9 cellular contexts compared by ENCODE assay signal in the genomic region with DNA sequence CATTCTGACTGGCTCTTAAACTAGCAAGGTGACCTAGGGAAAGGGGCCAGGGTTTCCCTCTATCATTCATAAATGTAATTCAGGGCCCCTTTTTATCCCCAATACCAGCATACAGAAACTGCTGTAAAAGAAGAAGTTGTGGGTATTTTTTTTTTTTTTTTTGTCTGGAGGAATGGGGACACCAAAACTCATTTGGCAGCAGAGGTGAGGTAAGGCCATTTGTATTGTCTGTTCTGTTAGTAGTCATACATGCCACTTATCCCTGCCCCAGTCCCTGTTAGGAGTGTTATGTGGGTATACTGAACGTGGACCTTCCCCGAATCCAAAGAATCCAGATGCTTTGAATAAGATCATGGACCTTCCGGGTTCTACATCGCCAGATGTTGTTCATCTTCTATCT. TPM values are rescaled to one million over a fixed set of nuclear protein-coding genes. Genes with fewer than 3 reads are reported as not detected.
DNase-seq lines count a peak whose midpoint lies in the region; ATAC-seq, FAIRE-seq and TF ChIP-seq lines count a peak whose summit lies in the region.
"Had no signal": no experiment of that assay in that cellular context is flagged by ENCODE, and none has a peak within 500 bp of the region (broad histone marks: within the 10 kb centered on the region; RNA-seq: fewer than 3 reads in every experiment).

No MANE protein-coding gene starts in this region.

- H3K4me3 Mint-ChIP-seq in activated naive CD4-positive, alpha-beta T cell treated with anti-CD3 and anti-CD28 coated beads, Interleukin-2, amount 50 U/mL, for 24 hours: peak overlapping the region; percentile 100
- H3K4me3 Mint-ChIP-seq in activated CD8-positive, alpha-beta T cell treated with anti-CD3 and anti-CD28 coated beads for 36 hours: peak overlapping the region; percentile 99

- H3K9me1 ChIP-seq in keratinocyte (ENCODE audit: control insufficient read depth, extremely low read depth, insufficient read depth, low read length): peaks cover 4% of the 10 kb centered on the region

- FAIRE-seq in keratinocyte (lab: Jason Lieb, UNC): no peak
- FAIRE-seq: G401.6 had no signal

- H3K27me3 ChIP-seq in keratinocyte (ENCODE audit: control insufficient read depth, extremely low read depth, insufficient read depth, low read length) (no peaks in the 10 kb centered on the region), tibial artery (no peaks in the 10 kb centered on the region)

- intact Hi-C loops in activated CD8-positive, alpha-beta T cell treated with anti-CD3 and anti-CD28 coated beads for 36 hours (cut with micrococcal nuclease): no loop called here
- intact Hi-C loops in tibial artery (cut with DNase I; ENCODE audit: low total_unique reads): no loop called here

- H3K4me3 ChIP-seq in keratinocyte (ENCODE audit: control insufficient read depth in 2 of 3, extremely low read depth in 1 of 3, insufficient read depth in 2 of 3, low read depth in 1 of 3, low read length in 3 of 3): peak overlapping the region; percentile 68 to 99 (median 83)
- H3K4me3 ChIP-seq in tibial artery: peak overlapping the region; percentile 96 to 99

- dilution Hi-C loops in keratinocyte (cut with MboI; ENCODE audit: extremely low pct_ligation_motif_present, low sequenced_read_pairs): no loop called here

- peak overlapping the region; percentile 92 for H3K27ac ChIP-seq in keratinocyte (ENCODE audit: control insufficient read depth, insufficient read depth, low read length)
- H3K27ac ChIP-seq in tibial artery: peak overlapping the region; percentile 91 to 99

- peak overlapping the region; percentile 64 for H3K27ac Mint-ChIP-seq in activated naive CD4-positive, alpha-beta T cell treated with anti-CD3 and anti-CD28 coated beads, Interleukin-2, amount 50 U/mL, for 24 hours
- peak overlapping the region; percentile 100 for H3K27ac Mint-ChIP-seq in activated CD8-positive, alpha-beta T cell treated with anti-CD3 and anti-CD28 coated beads for 36 hours

- peaks cover 92% of the 10 kb centered on the region for H3K79me2 ChIP-seq in keratinocyte (ENCODE audit: control insufficient read depth, insufficient read depth, low read length)

- H3K27me3 Mint-ChIP-seq in activated naive CD4-positive, alpha-beta T cell treated with anti-CD3 and anti-CD28 coated beads, Interleukin-2, amount 50 U/mL, for 24 hours: no peaks in the 10 kb centered on the region
- no peaks in the 10 kb centered on the region for H3K27me3 Mint-ChIP-seq in activated CD8-positive, alpha-beta T cell treated with anti-CD3 and anti-CD28 coated beads for 36 hours

- no peaks in the 10 kb centered on the region for H3K9me3 Mint-ChIP-seq in activated naive CD4-positive, alpha-beta T cell treated with anti-CD3 and anti-CD28 coated beads, Interleukin-2, amount 50 U/mL, for 24 hours
- no peaks in the 10 kb centered on the region for H3K9me3 Mint-ChIP-seq in activated CD8-positive, alpha-beta T cell treated with anti-CD3 and anti-CD28 coated beads for 36 hours

- TF ChIP-seq CTCF in activated CD8-positive, alpha-beta T cell treated with anti-CD3 and anti-CD28 coated beads for 36 hours (IDR thresholded peaks at IDR 0.05): no peak
- no peak for TF ChIP-seq CTCF in keratinocyte (optimal IDR thresholded peaks at IDR 0.05 in 1 of 3, IDR thresholded peaks at IDR 0.05 in 1 of 3, conservative IDR thresholded peaks at IDR 0.05 in 1 of 3; ENCODE audit: extremely low read depth in 1 of 3, insufficient read depth in 2 of 3, low read length in 3 of 3)
- TF ChIP-seq CTCF in tibial artery (IDR thresholded peaks at IDR 0.05): no peak

- H3K36me3 Mint-ChIP-seq in activated naive CD4-positive, alpha-beta T cell treated with anti-CD3 and anti-CD28 coated beads, Interleukin-2, amount 50 U/mL, for 24 hours: peaks cover 13% of the 10 kb centered on the region
- peaks cover 45% of the 10 kb centered on the region for H3K36me3 Mint-ChIP-seq in activated CD8-positive, alpha-beta T cell treated with anti-CD3 and anti-CD28 coated beads for 36 hours (ENCODE audit: low read depth)

- ATAC-seq in activated CD8-positive, alpha-beta T cell treated with anti-CD3 and anti-CD28 coated beads for 36 hours: no peak
- no peak for ATAC-seq in HG03439 (IDR thresholded peaks at IDR 0.05; ENCODE audit: unreplicated experiment)

- POLR2A ChIA-PET in activated CD8-positive, alpha-beta T cell treated with anti-CD3 and anti-CD28 coated beads for 36 hours (lab: Charles Lee): interaction anchor here (0.7 to 2.4 kb wide), 3 partner anchors 14 to 384 kb away, joined by 3 to 8 read pairs (median 7); no protein-coding TSS in a partner anchor

- CTCF ChIA-PET in activated CD8-positive, alpha-beta T cell treated with anti-CD3 and anti-CD28 coated beads for 36 hours (lab: Charles Lee): no interaction called here

- H3K4me1 Mint-ChIP-seq in activated naive CD4-positive, alpha-beta T cell treated with anti-CD3 and anti-CD28 coated beads, Interleukin-2, amount 50 U/mL, for 24 hours: peaks cover 70% of the 10 kb centered on the region
- H3K4me1 Mint-ChIP-seq in activated CD8-positive, alpha-beta T cell treated with anti-CD3 and anti-CD28 coated beads for 36 hours (ENCODE audit: low read depth): peaks cover 63% of the 10 kb centered on the region

- H2AFZ ChIP-seq in keratinocyte (ENCODE audit: control insufficient read depth, low read length): no peak overlapping the region

- peaks cover 43% of the 10 kb centered on the region for H3K4me1 ChIP-seq in keratinocyte (ENCODE audit: control insufficient read depth, extremely low read depth, insufficient read depth, low read length)
- peaks cover 0 to 80% (median 58%) of the 10 kb centered on the region in 4 donors for H3K4me1 ChIP-seq in tibial artery

- H3K9ac ChIP-seq in keratinocyte (ENCODE audit: control insufficient read depth, extremely low read depth, insufficient read depth, low read length): peak overlapping the region; percentile 100

- peak overlapping the region; percentile 99 for H3K4me2 ChIP-seq in keratinocyte (ENCODE audit: control insufficient read depth, extremely low read depth, insufficient read depth, low read depth, low read length)

- H3K9me3 ChIP-seq in keratinocyte (ENCODE audit: control insufficient read depth, low read depth, low read length) (no peaks in the 10 kb centered on the region), tibial artery (no peaks in the 10 kb centered on the region)

- H3K36me3 ChIP-seq in keratinocyte (ENCODE audit: control insufficient read depth in 2 of 2, extremely low read depth in 1 of 2, insufficient read depth in 2 of 2, low read length in 2 of 2): peaks cover 0 to 15% of the 10 kb centered on the region in 2 experiments
- H3K36me3 ChIP-seq in tibial artery: no peaks in the 10 kb centered on the region

- DNase-seq in activated naive CD4-positive, alpha-beta T cell treated with anti-CD3 and anti-CD28 coated beads, Interleukin-2, amount 50 U/mL, for 16 hours: no peak
- DNase-seq in activated CD8-positive, alpha-beta T cell treated with anti-CD3 and anti-CD28 coated beads for 36 hours: no peak
- no peak for DNase-seq in keratinocyte (ENCODE audit: low read depth, low spot score)
- DNase-seq in tibial artery: no peak
- no peak for DNase-seq in DMS 273 (lab: John Stamatoyannopoulos, UW; ENCODE audit: unreplicated experiment)
- DNase-seq in putamen (ENCODE audit: low spot score): no peak

- H4K20me1 ChIP-seq in keratinocyte (ENCODE audit: control insufficient read depth, extremely low read depth, insufficient read depth, low read length): peaks cover 11% of the 10 kb centered on the region

RNA-seq across cellular contexts. Expression of a gene that starts 1.7 kb away (rescaled TPM):
- total RNA-seq in activated CD8-positive, alpha-beta T cell treated with anti-CD3 and anti-CD28 coated beads for 36 hours: 100 to 1,000 TPM; 210 to 211 TPM
- polyA plus RNA-seq in keratinocyte: 324 to 644 TPM (median 510 TPM) in 3 replicates
- 185 TPM for polyA plus RNA-seq in keratinocyte (2011; ENCODE audit: low read depth)
- 277 and 576 TPM in 2 replicates for polyA plus RNA-seq in keratinocyte (2011; cell fraction: cytosol; rRNA removed)
- polyA plus RNA-seq in keratinocyte (2011; cell fraction: nucleus; rRNA removed): 398 and 533 TPM in 2 replicates
- polyA plus RNA-seq in keratinocyte (2012; ENCODE audit: low replicate concordance): 94.9 and 264 TPM in 2 replicates
- 305 to 502 TPM (median 363 TPM) in 3 replicates for polyA minus RNA-seq in keratinocyte
- polyA minus RNA-seq in keratinocyte (2011; cell fraction: cytosol; rRNA and poly(A)+ RNA removed): 194 TPM
- 150 and 330 TPM in 2 replicates for polyA minus RNA-seq in keratinocyte (2011; cell fraction: nucleus; rRNA and poly(A)+ RNA removed)

RNA-seq across cellular contexts. Expression of a gene that starts 1.9 kb away (rescaled TPM):
- 100 to 1,000 TPM; 259 to 266 TPM for total RNA-seq in activated CD8-positive, alpha-beta T cell treated with anti-CD3 and anti-CD28 coated beads for 36 hours
- 266 to 471 TPM (median 289 TPM) in 3 replicates for polyA plus RNA-seq in keratinocyte
- polyA plus RNA-seq in keratinocyte (2011; ENCODE audit: low read depth): 396 TPM
- 382 and 489 TPM in 2 replicates for polyA plus RNA-seq in keratinocyte (2011; cell fraction: cytosol; rRNA removed)
- 398 and 452 TPM in 2 replicates for polyA plus RNA-seq in keratinocyte (2011; cell fraction: nucleus; rRNA removed)
- polyA plus RNA-seq in keratinocyte (2012; ENCODE audit: low replicate concordance): 236 and 353 TPM in 2 replicates
- 439 to 717 TPM (median 544 TPM) in 3 replicates for polyA minus RNA-seq in keratinocyte
- polyA minus RNA-seq in keratinocyte (2011; cell fraction: cytosol; rRNA and poly(A)+ RNA removed): 476 TPM
- polyA minus RNA-seq in keratinocyte (2011; cell fraction: nucleus; rRNA and poly(A)+ RNA removed): 226 and 405 TPM in 2 replicates

RNA-seq across cellular contexts. Expression of a gene that starts 38.7 kb away (rescaled TPM):
- 10 to 100 TPM; 31.9 to 32.8 TPM for total RNA-seq in activated CD8-positive, alpha-beta T cell treated with anti-CD3 and anti-CD28 coated beads for 36 hours
- polyA plus RNA-seq in keratinocyte: 34.8 to 40.0 TPM (median 39.3 TPM) in 3 replicates
- 14.7 TPM for polyA plus RNA-seq in keratinocyte (2011; ENCODE audit: low read depth)
- 21.4 and 30.8 TPM in 2 replicates for polyA plus RNA-seq in keratinocyte (2011; cell fraction: cytosol; rRNA removed)
- polyA plus RNA-seq in keratinocyte (2011; cell fraction: nucleus; rRNA removed): 46.2 and 46.6 TPM in 2 replicates
- polyA plus RNA-seq in keratinocyte (2012; ENCODE audit: low replicate concordance): 17.4 and 30.0 TPM in 2 replicates
- polyA minus RNA-seq in keratinocyte: 60.2 to 78.7 TPM (median 68.2 TPM) in 3 replicates
- 38.4 TPM for polyA minus RNA-seq in keratinocyte (2011; cell fraction: cytosol; rRNA and poly(A)+ RNA removed)
- 44.3 and 90.9 TPM in 2 replicates for polyA minus RNA-seq in keratinocyte (2011; cell fraction: nucleus; rRNA and poly(A)+ RNA removed)
